Comparison of ENCODE assay signal across 1 cellular context in genomic region chr12:64931981-64932380, GRCh38.
TF ChIP-seq lines count a peak whose summit lies in the region.

No MANE protein-coding gene starts in this region.

TF ChIP-seq in GM12878, 131 proteins besides CTCF, POLR2A, EP300 and RAD21 (continued from another document):
- no peak for TF ChIP-seq CEBPB (IDR thresholded peaks at IDR 0.05; ENCODE audit: borderline replicate concordance in 1 of 2, low read depth in 2 of 2, low read length in 2 of 2)
- no peak for TF ChIP-seq RELB (IDR thresholded peaks at IDR 0.05; ENCODE audit: low read depth)
- TF ChIP-seq, protein P1, sequence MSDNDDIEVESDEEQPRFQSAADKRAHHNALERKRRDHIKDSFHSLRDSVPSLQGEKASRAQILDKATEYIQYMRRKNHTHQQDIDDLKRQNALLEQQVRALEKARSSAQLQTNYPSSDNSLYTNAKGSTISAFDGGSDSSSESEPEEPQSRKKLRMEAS (IDR thresholded peaks at IDR 0.05; ENCODE audit: low read depth, low read length), result no peak
- TF ChIP-seq GABPA (IDR thresholded peaks at IDR 0.05; ENCODE audit: low read depth), result no peak
- no peak for TF ChIP-seq ZZZ3 (IDR thresholded peaks at IDR 0.05; ENCODE audit: control insufficient read depth, insufficient read length, low read depth)
- TF ChIP-seq LARP7 (IDR thresholded peaks at IDR 0.05), result no peak
- TF ChIP-seq ZBED1 (IDR thresholded peaks at IDR 0.05; ENCODE audit: borderline replicate concordance), result no peak
- TF ChIP-seq ZNF687 (IDR thresholded peaks at IDR 0.05), result no peak
TF ChIP-seq in GM12878: peak in this region for 0.
